10 cellular contexts compared by ENCODE assay signal in genomic region chr12:13173012-13173441, GRCh38. TPM values are rescaled to one million over a fixed set of nuclear protein-coding genes. Genes with fewer than 3 reads are reported as not detected.
DNase-seq lines count a peak whose midpoint lies in the region; ATAC-seq and TF ChIP-seq lines count a peak whose summit lies in the region.
"Had no signal": no experiment of that assay in that cellular context is flagged by ENCODE, and none has a peak within 500 bp of the region (broad histone marks: within the 10 kb centered on the region; RNA-seq: fewer than 3 reads in every experiment).

No MANE protein-coding gene starts in this region.

- H3K4me2 ChIP-seq in MM.1S (ENCODE audit: low read depth, low read length): peak overlapping the region; percentile 61

- H3K79me2 ChIP-seq in MM.1S (ENCODE audit: low read length): no peaks in the 10 kb centered on the region

- no peaks in the 10 kb centered on the region for H3K9me2 ChIP-seq in MM.1S (replicated peaks; ENCODE audit: insufficient read depth, low read length)

- H3K27ac ChIP-seq in AG04450 (ENCODE audit: low read depth, low read length) (peak overlapping the region; percentile 94), MM.1S (ENCODE audit: low read length) (peak overlapping the region; percentile 73; the same call in 1 of the 2 replicates), muscle layer of duodenum (ENCODE audit: low read length) (peak overlapping the region; percentile 25), caudate nucleus (ENCODE audit: low read depth, low read length) (no peak overlapping the region)

- POLR2A ChIA-PET in AG04450 (lab: Yijun Ruan, JAX): interaction anchor here (0.6 to 1.8 kb wide), 5 partner anchors 25 to 75 kb away, joined by 3 to 8 read pairs (median 3); no protein-coding TSS in a partner anchor

- TF ChIP-seq CTCF in AG04450 (IDR thresholded peaks at IDR 0.05; ENCODE audit: low read depth, low read length): no peak
- TF ChIP-seq CTCF in MM.1S (IDR thresholded peaks at IDR 0.05; ENCODE audit: low read length): no peak

- H4K20me1 ChIP-seq in MM.1S (ENCODE audit: insufficient read depth, low read length): no peaks in the 10 kb centered on the region

- DNase-seq in AG04450 (ENCODE audit: low read depth, low spot score) (peak; percentile 53), MM.1S (no peak), epidermal melanocyte (ENCODE audit: insufficient read length, low spot score) (peak; percentile 66), NCI-H187 (lab: John Stamatoyannopoulos, UW) (no peak), caudate nucleus (lab: John Stamatoyannopoulos, UW) (no peak), CD1c-positive myeloid dendritic cell (ENCODE audit: extremely low spot score) (no peak)
- DNase-seq: activated CD4-positive, alpha-beta T cell treated with anti-CD3 and anti-CD28 coated beads, Interleukin-2, amount 50 U/mL, for 4 hours; NK-92 treated with Interleukin-12 subunit alpha and Interleukin-12 subunit beta, amount 100 ng/mL, for 24 hours had no signal

- H3K27me3 ChIP-seq in AG04450 (ENCODE audit: control insufficient read depth, insufficient read depth, low read length) (no peaks in the 10 kb centered on the region), MM.1S (replicated peaks; ENCODE audit: insufficient read depth, low read length) (no peaks in the 10 kb centered on the region; the same call in 1 of the 2 replicates), muscle layer of duodenum (ENCODE audit: low read depth, low read length) (no peaks in the 10 kb centered on the region)

- peak overlapping the region; percentile 37; the same call in 1 of the 2 replicates for H3K9ac ChIP-seq in MM.1S (ENCODE audit: low read length)

- H3F3A ChIP-seq in MM.1S (ENCODE audit: insufficient read depth, low read length): peaks cover 18% of the 10 kb centered on the region

- ATAC-seq in GM18517 (IDR thresholded peaks at IDR 0.05; ENCODE audit: unreplicated experiment): no peak

- CTCF ChIA-PET in AG04450 (lab: Charles Lee): interaction anchor here (0.9 to 1.0 kb wide), 2 partner anchors 39 to 83 kb away, joined by 3 read pairs; no protein-coding TSS in a partner anchor

- no peaks in the 10 kb centered on the region for H3K9me3 ChIP-seq in AG04450 (ENCODE audit: control insufficient read depth, insufficient read depth, low read length)
- H3K9me3 ChIP-seq in MM.1S (replicated peaks; ENCODE audit: insufficient read depth, low read length): no peaks in the 10 kb centered on the region
- peaks cover 0 to under 1% of the 10 kb centered on the region in 2 donors for H3K9me3 ChIP-seq in muscle layer of duodenum (ENCODE audit: control insufficient read depth in 1 of 2, low read length in 2 of 2)

- H3K4me1 ChIP-seq in MM.1S (ENCODE audit: low read length) (peaks cover 28% of the 10 kb centered on the region), muscle layer of duodenum (ENCODE audit: control insufficient read depth in 1 of 2, insufficient read depth in 2 of 2, low read length in 2 of 2) (no peaks in the 10 kb centered on the region)

- H3K36me3 ChIP-seq in MM.1S (replicated peaks; ENCODE audit: insufficient read depth, low read length): no peaks in the 10 kb centered on the region
- H3K36me3 ChIP-seq in muscle layer of duodenum (ENCODE audit: control insufficient read depth in 1 of 2, insufficient read depth in 2 of 2, low read length in 2 of 2): peaks cover 0 to 5% of the 10 kb centered on the region in 2 donors

- H3K4me3 ChIP-seq in AG04450 (ENCODE audit: low read depth, low read length) (peak overlapping the region; percentile 33), MM.1S (ENCODE audit: low read length) (no peak overlapping the region; the same call in 1 of the 2 replicates), muscle layer of duodenum (ENCODE audit: low read depth in 1 of 2, low read length in 2 of 2) (no peak overlapping the region)

- H2AFZ ChIP-seq in MM.1S (ENCODE audit: low read length): peak overlapping the region; percentile 43; the same call in 1 of the 2 replicates

RNA-seq across cellular contexts. Expression of gene EMP1, which starts 23.5 kb away (rescaled TPM):
- polyA plus RNA-seq in AG04450 (2011; rRNA removed): 209 and 257 TPM in 2 replicates
- polyA minus RNA-seq in AG04450 (2011; rRNA and poly(A)+ RNA removed): 319 and 351 TPM in 2 replicates

Comparison
In these comparisons a context has a peak if more than half of its experiments do, and no peak if none do; other contexts are left out.
1. DNase-seq: peak in AG04450 (single experiment) and epidermal melanocyte (single experiment); none in MM.1S (single experiment), NCI-H187 (0 of 2), caudate nucleus (0 of 61) and CD1c-positive myeloid dendritic cell (single experiment).